23 cellular contexts compared by ENCODE assay signal in genomic region chr13:78762825-78763224, GRCh38.
"Had no signal": no experiment of that assay in that cellular context is flagged by ENCODE, and none has a peak within 500 bp of the region (broad histone marks: within the 10 kb centered on the region; RNA-seq: fewer than 3 reads in every experiment).

No MANE protein-coding gene starts in this region.

- DNase-seq: dorsolateral prefrontal cortex; effector CD8-positive, alpha-beta T cell; esophagus squamous epithelium; foreskin fibroblast; glutamatergic neuron; islet precursor cell; naive B cell; psoas muscle; retina; right lobe of liver; stimulated activated CD4-positive, alpha-beta T cell treated with anti-CD3 and anti-CD28 coated beads, Interleukin-4, amount 100 ng/mL, for 1 hour; stimulated activated CD8-positive, alpha-beta memory T cell treated with anti-CD3 and anti-CD28 coated beads, Interleukin-4, amount 100 ng/mL, for 48 hours; stimulated activated naive CD8-positive, alpha-beta T cell treated with anti-CD3 and anti-CD28 coated beads, Interleukin-15, Interleukin-2, amounts not matched to agents 100 U/mL and 50 U/mL, for 24 hours; thyroid gland had no signal

- H3K9me3 ChIP-seq: esophagus squamous epithelium, gastroesophageal sphincter, psoas muscle, right lobe of liver, suprapubic skin, thyroid gland had no signal

- H3K36me3 Mint-ChIP-seq: mesothelial cell of epicardium; naive B cell; stimulated activated effector memory CD8-positive, alpha-beta T cell treated with anti-CD3 and anti-CD28 coated beads, Interleukin-12 subunit alpha, Interleukin-12 subunit beta, amount 100 ng/mL, for 72 hours; type B pancreatic cell had no signal

- H3K9me3 Mint-ChIP-seq: mesothelial cell of epicardium; naive B cell; nephron; stimulated activated effector memory CD8-positive, alpha-beta T cell treated with anti-CD3 and anti-CD28 coated beads, Interleukin-12 subunit alpha, Interleukin-12 subunit beta, amount 100 ng/mL, for 72 hours; type B pancreatic cell had no signal

- H3K27ac ChIP-seq: coronary artery, dorsolateral prefrontal cortex, esophagus squamous epithelium, gastroesophageal sphincter, parathyroid adenoma, psoas muscle, right lobe of liver, suprapubic skin, thyroid gland had no signal

- H3K27ac Mint-ChIP-seq: mesothelial cell of epicardium; nephron; stimulated activated effector memory CD8-positive, alpha-beta T cell treated with anti-CD3 and anti-CD28 coated beads, Interleukin-12 subunit alpha, Interleukin-12 subunit beta, amount 100 ng/mL, for 72 hours; type B pancreatic cell had no signal

- H3K4me1 Mint-ChIP-seq: mesothelial cell of epicardium; naive B cell; nephron; stimulated activated effector memory CD8-positive, alpha-beta T cell treated with anti-CD3 and anti-CD28 coated beads, Interleukin-12 subunit alpha, Interleukin-12 subunit beta, amount 100 ng/mL, for 72 hours had no signal

- H3K4me1 ChIP-seq: esophagus squamous epithelium, gastroesophageal sphincter, parathyroid adenoma, psoas muscle, right lobe of liver, suprapubic skin, thyroid gland had no signal

- ATAC-seq: gastroesophageal sphincter; left lobe of liver; psoas muscle; right lobe of liver; stimulated activated effector memory CD8-positive, alpha-beta T cell treated with anti-CD3 and anti-CD28 coated beads, Interleukin-12 subunit alpha, Interleukin-12 subunit beta, amount 100 ng/mL, for 72 hours; stimulated activated naive CD8-positive, alpha-beta T cell treated with anti-CD3 and anti-CD28 coated beads, Interleukin-15, Interleukin-2, amounts not matched to agents 100 U/mL and 50 U/mL, for 24 hours had no signal

- H3K27me3 ChIP-seq: right lobe of liver, suprapubic skin, thyroid gland had no signal

- H3K4me3 Mint-ChIP-seq: mesothelial cell of epicardium; naive B cell; nephron; stimulated activated effector memory CD8-positive, alpha-beta T cell treated with anti-CD3 and anti-CD28 coated beads, Interleukin-12 subunit alpha, Interleukin-12 subunit beta, amount 100 ng/mL, for 72 hours; type B pancreatic cell had no signal

- H3K36me3 ChIP-seq: esophagus squamous epithelium, gastroesophageal sphincter, right lobe of liver, suprapubic skin, thyroid gland had no signal

- H3K4me3 ChIP-seq: coronary artery, dorsolateral prefrontal cortex, esophagus squamous epithelium, gastroesophageal sphincter, psoas muscle, right lobe of liver, suprapubic skin, thyroid gland had no signal
